Comparison of ENCODE assay signal across 18 cellular contexts in genomic region chr11:86179646-86180064, GRCh38.
DNase-seq lines count a peak whose midpoint lies in the region; ATAC-seq and TF ChIP-seq lines count a peak whose summit lies in the region.
"Had no signal": no experiment of that assay in that cellular context is flagged by ENCODE, and none has a peak within 500 bp of the region (broad histone marks: within the 10 kb centered on the region; RNA-seq: fewer than 3 reads in every experiment).

No MANE protein-coding gene starts in this region.

- 0 out of 2 replicates have a peak overlapping the region, but pooled peaks have one; percentile 18 for H2AFZ ChIP-seq in GM23338

- no peak for TF ChIP-seq POLR2A in thyroid gland (IDR thresholded peaks at IDR 0.05)

- in situ Hi-C loops in KBM-7 (cut with MboI; ENCODE audit: low pct_unique_long_range_greater_than_20kb, low sequenced_read_pairs), result no loop called here

- no peak overlapping the region for H3K4me2 ChIP-seq in GM23338
- H3K4me2 ChIP-seq: A549 had no signal

- H3F3A ChIP-seq in GM23338 (replicated peaks; ENCODE audit: low read depth), result no peaks in the 10 kb centered on the region

- ATAC-seq in GM23338, result no peak
- ATAC-seq: A549, SK-N-SH treated with all-trans-retinoic acid at 6 μM for 48 hours had no signal

- intact Hi-C loops in thyroid gland (cut with DNase I), result no loop called here

- no peaks in the 10 kb centered on the region for H4K20me1 ChIP-seq in GM23338 (replicated peaks; ENCODE audit: insufficient read depth)

- DNase-seq in GM23338 (ENCODE audit: low spot score) (no peak), KBM-7 (peak; percentile 25), dermis blood vessel endothelial cell (peak; percentile 29), caudate nucleus (lab: John Stamatoyannopoulos, UW) (no peak), thyroid gland (no peak), HuH-7.5 (ENCODE audit: low spot score) (no peak)
- DNase-seq in stimulated activated CD4-positive, alpha-beta T cell treated with anti-CD3 and anti-CD28 coated beads, Interleukin-4, amount 100 ng/mL, for 1 hour, result no peak
- DNase-seq: EL, HFFc6, NCI-H1092, NCI-H146, NCI-H2081 treated with DMSO at 0.1 percent for 48 hours, NCI-H524, SHP77 had no signal

- H3K27ac Mint-ChIP-seq in GM23338, result no peak overlapping the region

- no peaks in the 10 kb centered on the region for H3K79me2 ChIP-seq in GM23338 (replicated peaks; ENCODE audit: insufficient read depth)

- H3K9me3 ChIP-seq in neutrophil (no peaks in the 10 kb centered on the region), thyroid gland (no peaks in the 10 kb centered on the region)
- H3K9me3 ChIP-seq: A549 had no signal

- H3K9me3 Mint-ChIP-seq in GM23338, result no peaks in the 10 kb centered on the region
- H3K9me3 Mint-ChIP-seq: HFFc6 had no signal

- no peaks in the 10 kb centered on the region for H3K36me3 Mint-ChIP-seq in GM23338 (ENCODE audit: low read depth)

- WGBS in thyroid gland, 2 donors, result 49 to 66% methylated on average over 5 of the region's 5 CpGs

- no peak overlapping the region for H3K27ac ChIP-seq in GM23338 (ENCODE audit: low read depth)
- peak overlapping the region; percentile 80 for H3K27ac ChIP-seq in neutrophil
- no peak overlapping the region for H3K27ac ChIP-seq in caudate nucleus (ENCODE audit: low read depth, low read length)
- no peak overlapping the region for H3K27ac ChIP-seq in thyroid gland
- H3K27ac ChIP-seq: A549, C4-2B had no signal

- no peaks in the 10 kb centered on the region for H3K4me1 Mint-ChIP-seq in GM23338

- H3K4me1 ChIP-seq in GM23338 (ENCODE audit: insufficient read depth) (no peaks in the 10 kb centered on the region), neutrophil (ENCODE audit: control insufficient read depth in 1 of 2, insufficient read depth in 1 of 2, low read depth in 1 of 2, low read length in 1 of 2) (peaks cover 65 to 81% of the 10 kb centered on the region in 2 experiments), thyroid gland (peaks cover 0 to 4% of the 10 kb centered on the region in 2 donors)

- H3K4me3 Mint-ChIP-seq in GM23338, result no peak overlapping the region

- H3K27me3 ChIP-seq in GM23338 (ENCODE audit: insufficient read depth) (no peaks in the 10 kb centered on the region), neutrophil (no peaks in the 10 kb centered on the region), thyroid gland (no peaks in the 10 kb centered on the region)

- no peaks in the 10 kb centered on the region for H3K9me2 ChIP-seq in GM23338 (ENCODE audit: insufficient read depth)

- H3K4me3 ChIP-seq in GM23338 (no peak overlapping the region), neutrophil (ENCODE audit: low read depth in 1 of 2, low read length in 1 of 2) (peak overlapping the region in 1 of 2 experiments; percentile 20), thyroid gland (replicated peaks in 1 of 3) (no peak overlapping the region)
- H3K4me3 ChIP-seq: A549 had no signal

- H3K36me3 ChIP-seq in GM23338 (ENCODE audit: insufficient read depth) (no peaks in the 10 kb centered on the region), neutrophil (no peaks in the 10 kb centered on the region), thyroid gland (no peaks in the 10 kb centered on the region)

- no peaks in the 10 kb centered on the region for H3K27me3 Mint-ChIP-seq in GM23338 (ENCODE audit: insufficient read depth, low read depth, poor library complexity)

- TF ChIP-seq CTCF in GM23338 (conservative IDR thresholded peaks at IDR 0.05; ENCODE audit: low read depth in 2 of 2), result no peak
- TF ChIP-seq CTCF in neutrophil (IDR thresholded peaks at IDR 0.05), result no peak
- TF ChIP-seq CTCF in thyroid gland (IDR thresholded peaks at IDR 0.05), result no peak

TF ChIP-seq in GM23338, 12 proteins besides CTCF, POLR2A, EP300 and RAD21:
- TF ChIP-seq, protein P1, sequence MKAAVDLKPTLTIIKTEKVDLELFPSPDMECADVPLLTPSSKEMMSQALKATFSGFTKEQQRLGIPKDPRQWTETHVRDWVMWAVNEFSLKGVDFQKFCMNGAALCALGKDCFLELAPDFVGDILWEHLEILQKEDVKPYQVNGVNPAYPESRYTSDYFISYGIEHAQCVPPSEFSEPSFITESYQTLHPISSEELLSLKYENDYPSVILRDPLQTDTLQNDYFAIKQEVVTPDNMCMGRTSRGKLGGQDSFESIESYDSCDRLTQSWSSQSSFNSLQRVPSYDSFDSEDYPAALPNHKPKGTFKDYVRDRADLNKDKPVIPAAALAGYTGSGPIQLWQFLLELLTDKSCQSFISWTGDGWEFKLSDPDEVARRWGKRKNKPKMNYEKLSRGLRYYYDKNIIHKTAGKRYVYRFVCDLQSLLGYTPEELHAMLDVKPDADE (IDR thresholded peaks at IDR 0.05), result no peak
- TF ChIP-seq ZNF331 (CRISPR knock-in tag; IDR thresholded peaks at IDR 0.05; ENCODE audit: low read depth) (no peak), EZH2 (IDR thresholded peaks at IDR 0.05; ENCODE audit: low read depth, unreplicated experiment) (no peak)

Comparison
In these comparisons a context has a peak if more than half of its experiments do, and no peak if none do; other contexts are left out.
1. DNase-seq: peak in KBM-7 (single experiment) and dermis blood vessel endothelial cell (single experiment); none in GM23338 (single experiment), caudate nucleus (0 of 61), thyroid gland (0 of 2), stimulated activated CD4-positive, alpha-beta T cell treated with anti-CD3 and anti-CD28 coated beads, Interleukin-4, amount 100 ng/mL, for 1 hour (single experiment) and HuH-7.5 (single experiment).